Comparison of ENCODE assay signal across 8 cellular contexts in genomic region chr2:71129114-71129890, GRCh38. TPM values are rescaled to one million over a fixed set of nuclear protein-coding genes. Genes with fewer than 3 reads are reported as not detected.
DNase-seq lines count a peak whose midpoint lies in the region; ATAC-seq and TF ChIP-seq lines count a peak whose summit lies in the region.

No MANE protein-coding gene starts in this region.

- H3K4me3 Mint-ChIP-seq in neural crest cell = no peak overlapping the region

- H3K79me2 ChIP-seq in DOHH2 (ENCODE audit: control insufficient read depth, low read length) = peaks cover 79% of the 10 kb centered on the region

- no peaks in the 10 kb centered on the region for H3K27me3 Mint-ChIP-seq in neural crest cell (ENCODE audit: low read depth)

- H3K27ac ChIP-seq in DOHH2 (ENCODE audit: low read depth, low read length) = peak overlapping the region; percentile 69
- peak overlapping the region; percentile 90 for H3K27ac ChIP-seq in HUES64 (ENCODE audit: low read depth, low read length)
- H3K27ac ChIP-seq in duodenal mucosa (ENCODE audit: low read depth, low read length) = peak overlapping the region; percentile 84

- H3K4me1 ChIP-seq in DOHH2 (ENCODE audit: control insufficient read depth, low read length) (peaks cover 34% of the 10 kb centered on the region), HUES64 (ENCODE audit: insufficient read depth, low read length) (0 out of 2 replicates have a peak, but pooled peaks cover 4% of the 10 kb centered on the region), duodenal mucosa (ENCODE audit: control insufficient read depth in 1 of 2, insufficient read depth in 2 of 2, low read length in 2 of 2) (peaks cover 14 to 21% of the 10 kb centered on the region in 2 donors)

- peak overlapping the region; percentile 96 for H3K27ac Mint-ChIP-seq in neural crest cell (ENCODE audit: unreplicated experiment)

- H3K9ac ChIP-seq in HUES64 (ENCODE audit: low read depth, low read length) (peak overlapping the region; percentile 78), duodenal mucosa (ENCODE audit: low read depth in 1 of 2, low read length in 2 of 2) (peak overlapping the region; percentile 88 to 99)

- H3K9me3 ChIP-seq in DOHH2 (ENCODE audit: control insufficient read depth, insufficient read depth, low read length) (no peaks in the 10 kb centered on the region), HUES64 (ENCODE audit: insufficient read depth, low read depth, low read length) (no peaks in the 10 kb centered on the region), duodenal mucosa (ENCODE audit: control insufficient read depth in 1 of 2, low read length in 2 of 2) (no peaks in the 10 kb centered on the region)

- peaks cover 15% of the 10 kb centered on the region for H3K4me1 Mint-ChIP-seq in neural crest cell

- no peaks in the 10 kb centered on the region for H3K9me3 Mint-ChIP-seq in neural crest cell

- peaks cover 49% of the 10 kb centered on the region for H3K36me3 ChIP-seq in DOHH2 (ENCODE audit: control insufficient read depth, low read length)
- H3K36me3 ChIP-seq in HUES64 (ENCODE audit: insufficient read depth, low read length) = peaks cover 22% of the 10 kb centered on the region
- H3K36me3 ChIP-seq in duodenal mucosa (ENCODE audit: control insufficient read depth in 1 of 2, insufficient read depth in 2 of 2, low read length in 2 of 2) = peaks cover 0 to 13% of the 10 kb centered on the region in 2 donors

- H3K27me3 ChIP-seq in DOHH2 (ENCODE audit: control insufficient read depth, low read length) = no peaks in the 10 kb centered on the region
- no peaks in the 10 kb centered on the region for H3K27me3 ChIP-seq in HUES64 (ENCODE audit: insufficient read depth, low read length)
- no peaks in the 10 kb centered on the region for H3K27me3 ChIP-seq in duodenal mucosa (ENCODE audit: control insufficient read depth in 1 of 2, insufficient read depth in 2 of 2, low read length in 2 of 2)

- ATAC-seq in HG02852 (IDR thresholded peaks at IDR 0.05; ENCODE audit: unreplicated experiment) (no peak), HG02884 (IDR thresholded peaks at IDR 0.05; ENCODE audit: unreplicated experiment) (no peak)

- 9% methylated on average over 16 of the region's 17 CpGs for WGBS in HUES64

- no peaks in the 10 kb centered on the region for H3K36me3 Mint-ChIP-seq in neural crest cell (ENCODE audit: low read depth)

- H3K9me2 ChIP-seq in DOHH2 (replicated peaks; ENCODE audit: control insufficient read depth, low read length) = no peaks in the 10 kb centered on the region

- H3K4me2 ChIP-seq in DOHH2 (ENCODE audit: low read length) = peak overlapping the region; percentile 94

- TF ChIP-seq CTCF in DOHH2 (IDR thresholded peaks at IDR 0.05; ENCODE audit: low read depth, low read length, poor library complexity, severe bottlenecking) = no peak
- TF ChIP-seq CTCF in neural crest cell (conservative IDR thresholded peaks at IDR 0.05) = no peak

- DNase-seq in neural crest cell (ENCODE audit: low read depth, low spot score) (no peak), NCI-H1694 treated with DMSO at 0.1 percent for 48 hours (lab: John Stamatoyannopoulos, UW) (no peak), MV-4-11 (lab: John Stamatoyannopoulos, UW) (no peak)

- H3F3A ChIP-seq in DOHH2 (ENCODE audit: control insufficient read depth, insufficient read depth) = 0 out of 2 replicates have a peak, but pooled peaks cover under 1% of the 10 kb centered on the region

- 0 out of 2 replicates have a peak, but pooled peaks cover 6% of the 10 kb centered on the region for H4K20me1 ChIP-seq in DOHH2 (ENCODE audit: control insufficient read depth, insufficient read depth, low read depth, low read length)

- H3K4me3 ChIP-seq in DOHH2 (ENCODE audit: low read length) (peak overlapping the region; percentile 98), HUES64 (ENCODE audit: low read length) (peak overlapping the region; percentile 74), duodenal mucosa (ENCODE audit: low read depth in 1 of 2, low read length in 2 of 2) (peak overlapping the region; percentile 96 to 100)

RNA-seq across cellular contexts. Expression of gene MCEE, which starts 0.7 kb away (rescaled TPM):
- polyA plus RNA-seq in HUES64 (2013, experiment 1 of 2) = 7.5 TPM
- polyA plus RNA-seq in HUES64 (2013, experiment 2 of 2) = 7.9 TPM
- 9.5 and 9.9 TPM in 2 replicates for total RNA-seq in neural crest cell

RNA-seq across cellular contexts. Expression of gene MPHOSPH10, which starts 1.1 kb away (rescaled TPM):
- 31.5 TPM for polyA plus RNA-seq in HUES64 (2013, experiment 1 of 2)
- 31.3 TPM for polyA plus RNA-seq in HUES64 (2013, experiment 2 of 2)
- 40.0 and 41.7 TPM in 2 replicates for total RNA-seq in neural crest cell
